Comparison of ENCODE assay signal across 8 cellular contexts in genomic region chr5:95846554-95847260, GRCh38. TPM values are rescaled to one million over a fixed set of nuclear protein-coding genes. Genes with fewer than 3 reads are reported as not detected.
DNase-seq lines count a peak whose midpoint lies in the region; ATAC-seq, FAIRE-seq and TF ChIP-seq lines count a peak whose summit lies in the region.

No MANE protein-coding gene starts in this region.

- H3K36me3 ChIP-seq in HepG2 (replicated peaks in 1 of 2; ENCODE audit: control insufficient read depth in 1 of 2, insufficient read depth in 2 of 2, low read length in 2 of 2) = no peaks in the 10 kb centered on the region

- no peak overlapping the region for H3K27ac ChIP-seq in HepG2 (ENCODE audit: extremely low read length, insufficient read depth, low read length)

- DNase-seq in AG09309 (ENCODE audit: low read depth) = no peak
- DNase-seq in NCI-H345 (lab: John Stamatoyannopoulos, UW) = peak; percentile 59
- DNase-seq in activated CD4-positive, alpha-beta T cell treated with anti-CD3 and anti-CD28 coated beads for 36 hours = peak; percentile 79
- no peak for DNase-seq in chondrocyte (ENCODE audit: low spot score)
- peak; percentile 63 for DNase-seq in HepG2 (ENCODE audit: low spot score)
- peak; percentile 38 to 40 for DNase-seq in stimulated activated CD8-positive, alpha-beta memory T cell treated with anti-CD3 and anti-CD28 coated beads, Interleukin-4, amount 100 ng/mL, for 4 hours (ENCODE audit: low read depth in 2 of 2, low spot score in 1 of 2)

- in situ Hi-C loops in HepG2 (cut with HindIII; ENCODE audit: extremely low pct_ligation_motif_present, low pct_unique_long_range_greater_than_20kb) = loop anchor here (5.0 to 25.0 kb wide), 3 partner anchors 69 to 559 kb away; partner anchors contain the start of genes ARSK, MCTP1 and SKIC3

- peak; percentile 54 for ATAC-seq in GM18858 (IDR thresholded peaks at IDR 0.05; ENCODE audit: unreplicated experiment)
- ATAC-seq in HG03139 (IDR thresholded peaks at IDR 0.05; ENCODE audit: unreplicated experiment) = peak; percentile 55
- ATAC-seq in activated CD4-positive, alpha-beta T cell treated with anti-CD3 and anti-CD28 coated beads for 36 hours = peak; percentile 54
- ATAC-seq in HepG2 = peak; percentile 69

- peaks cover 45% of the 10 kb centered on the region for H3K4me1 ChIP-seq in HepG2 (ENCODE audit: insufficient read depth, low read length)

- CTCF ChIA-PET in activated CD4-positive, alpha-beta T cell treated with anti-CD3 and anti-CD28 coated beads for 36 hours (lab: Charles Lee) = interaction anchor here (0.6 to 6.8 kb wide), 18 partner anchors 10 to 313 kb away, joined by 3 to 142 read pairs (median 4); partner anchors contain the start of gene GLRX
- CTCF ChIA-PET in HepG2 (lab: Yijun Ruan, JAX; ENCODE audit: low intra/inter-chr PET ratio, low total read pairs) = interaction anchor here (1.6 to 4.4 kb wide), 4 partner anchors 12 to 202 kb away, joined by 10 to 73 read pairs (median 11); no protein-coding TSS in a partner anchor

- POLR2A ChIA-PET in activated CD4-positive, alpha-beta T cell treated with anti-CD3 and anti-CD28 coated beads for 36 hours (lab: Charles Lee) = no interaction called here
- POLR2A ChIA-PET in HepG2 (lab: Yijun Ruan, JAX) = no interaction called here

- no peak overlapping the region for H3K9ac ChIP-seq in HepG2 (ENCODE audit: insufficient read depth, low read depth, low read length)

- H3K9me3 ChIP-seq in HepG2 (ENCODE audit: low read length) = no peaks in the 10 kb centered on the region

- H3K27ac Mint-ChIP-seq in activated CD4-positive, alpha-beta T cell treated with anti-CD3 and anti-CD28 coated beads for 36 hours = no peak overlapping the region
- H3K27ac Mint-ChIP-seq in chondrocyte (ENCODE audit: unreplicated experiment) = no peak overlapping the region

- no peaks in the 10 kb centered on the region for H3K79me2 ChIP-seq in HepG2 (ENCODE audit: insufficient read depth, low read length)

- intact Hi-C loops in activated CD4-positive, alpha-beta T cell treated with anti-CD3 and anti-CD28 coated beads for 36 hours (cut with DNase I, micrococcal nuclease) = loop anchor here (1.0 to 10.0 kb wide), 5 partner anchors 65 to 878 kb away; partner anchors contain the start of gene MCTP1 (in 1 of the 2)
- intact Hi-C loops in HepG2 (cut with micrococcal nuclease; ENCODE audit: unreplicated experiment) = loop anchor here (1.0 to 10.0 kb wide), 7 partner anchors 11 to 882 kb away; partner anchors contain the start of genes ARSK and SKIC3

- no peaks in the 10 kb centered on the region for H3K9me3 Mint-ChIP-seq in activated CD4-positive, alpha-beta T cell treated with anti-CD3 and anti-CD28 coated beads for 36 hours (ENCODE audit: low read depth)
- H3K9me3 Mint-ChIP-seq in chondrocyte (ENCODE audit: low read depth) = no peaks in the 10 kb centered on the region

- peak; percentile 67 for FAIRE-seq in HepG2 (lab: Jason Lieb, UNC)

- BruUV-seq in HepG2 (replicated peaks; lab: Mats Ljungman, UMichigan) = no TSS peak

- no peaks in the 10 kb centered on the region for H4K20me1 ChIP-seq in HepG2 (ENCODE audit: insufficient read depth, low read length)

- peak; percentile 90 for TF ChIP-seq CTCF in AG09309 (IDR thresholded peaks at IDR 0.05; ENCODE audit: control insufficient read depth, insufficient read depth, low read depth, low read length, missing control alignments)
- TF ChIP-seq CTCF in chondrocyte (IDR thresholded peaks at IDR 0.05) = peak; percentile 97
- TF ChIP-seq CTCF in HepG2 (CRISPR knock-in tag; IDR thresholded peaks at IDR 0.05) = peak; percentile 92

- no peaks in the 10 kb centered on the region for H3K36me3 Mint-ChIP-seq in activated CD4-positive, alpha-beta T cell treated with anti-CD3 and anti-CD28 coated beads for 36 hours (ENCODE audit: low read depth)
- H3K36me3 Mint-ChIP-seq in chondrocyte (ENCODE audit: low read depth) = no peaks in the 10 kb centered on the region

- no peak for TF ChIP-seq POLR2A in HepG2 (IDR thresholded peaks at IDR 0.05; ENCODE audit: insufficient read depth in 1 of 2, low read depth in 2 of 2, low read length in 2 of 2)

- no peaks in the 10 kb centered on the region for H3K27me3 ChIP-seq in HepG2 (ENCODE audit: control insufficient read depth in 1 of 2, insufficient read depth in 2 of 2, low read length in 2 of 2)

- no peak for TF ChIP-seq EP300 in HepG2 (IDR thresholded peaks at IDR 0.05; ENCODE audit: low read depth in 2 of 2, low read length in 2 of 2)
- TF ChIP-seq EP300 in HepG2 (CRISPR knock-in tag; IDR thresholded peaks at IDR 0.05; ENCODE audit: borderline replicate concordance) = no peak

- no peak overlapping the region for H3K4me2 ChIP-seq in HepG2 (ENCODE audit: low read depth, low read length)

- WGBS in HepG2 (ENCODE audit: low lambda C conversion rate) = 64% methylated on average over 7 of the region's 7 CpGs

- peaks cover 11% of the 10 kb centered on the region for H3K4me1 Mint-ChIP-seq in activated CD4-positive, alpha-beta T cell treated with anti-CD3 and anti-CD28 coated beads for 36 hours
- peaks cover 21% of the 10 kb centered on the region for H3K4me1 Mint-ChIP-seq in chondrocyte (ENCODE audit: low read depth)

- peaks cover 4% of the 10 kb centered on the region for H3K27me3 Mint-ChIP-seq in activated CD4-positive, alpha-beta T cell treated with anti-CD3 and anti-CD28 coated beads for 36 hours
- H3K27me3 Mint-ChIP-seq in chondrocyte (ENCODE audit: low read depth) = no peaks in the 10 kb centered on the region

- H3K4me3 ChIP-seq in AG09309 (ENCODE audit: control insufficient read depth, low read depth, low read length) (no peak overlapping the region), HepG2 (replicated peaks in 1 of 3; ENCODE audit: insufficient read depth in 1 of 3, low read depth in 2 of 3, low read length in 3 of 3) (no peak overlapping the region)

- TF ChIP-seq RAD21 in HepG2 (CRISPR knock-in tag; IDR thresholded peaks at IDR 0.05) = peak; percentile 84

- no peak overlapping the region for H2AFZ ChIP-seq in HepG2 (ENCODE audit: low read length)

- no peak overlapping the region for H3K4me3 Mint-ChIP-seq in activated CD4-positive, alpha-beta T cell treated with anti-CD3 and anti-CD28 coated beads for 36 hours
- H3K4me3 Mint-ChIP-seq in chondrocyte (ENCODE audit: unreplicated experiment) = no peak overlapping the region

TF ChIP-seq in HepG2, 621 proteins besides CTCF, POLR2A, EP300 and RAD21 (continues in another document):
- TF ChIP-seq HHEX (CRISPR knock-in tag; IDR thresholded peaks at IDR 0.05) (no peak), ZNF343 (CRISPR knock-in tag; IDR thresholded peaks at IDR 0.05) (no peak), IKZF4 (CRISPR knock-in tag; IDR thresholded peaks at IDR 0.05; ENCODE audit: borderline replicate concordance, low read depth, not compliant biosample characterization) (no peak), NR2C2 (CRISPR knock-in tag; IDR thresholded peaks at IDR 0.05; ENCODE audit: borderline replicate concordance) (no peak), GATA4 (IDR thresholded peaks at IDR 0.05; ENCODE audit: borderline replicate concordance, low read depth) (no peak), CEBPG (CRISPR knock-in tag; IDR thresholded peaks at IDR 0.05) (peak; percentile 62), NR3C1 (CRISPR knock-in tag; IDR thresholded peaks at IDR 0.05) (no peak), KAT7 (CRISPR knock-in tag; IDR thresholded peaks at IDR 0.05; ENCODE audit: borderline replicate concordance) (no peak), TEAD3 (CRISPR knock-in tag; optimal IDR thresholded peaks at IDR 0.05; ENCODE audit: borderline replicate concordance) (peak; percentile 32), ZKSCAN8 (CRISPR knock-in tag; IDR thresholded peaks at IDR 0.05; ENCODE audit: borderline replicate concordance) (no peak), ZNF614 (CRISPR knock-in tag; IDR thresholded peaks at IDR 0.05; ENCODE audit: borderline replicate concordance) (0 out of 2 replicates have a peak, but pooled peaks have one; percentile 36)

RNA-seq across cellular contexts. Expression of gene GLRX, which starts 24.2 kb away (rescaled TPM):
- total RNA-seq in activated CD4-positive, alpha-beta T cell treated with anti-CD3 and anti-CD28 coated beads for 36 hours = 10 to 100 TPM; 21.0 to 31.5 TPM
- total RNA-seq in chondrocyte (18.3 to 24.8 TPM (median 21.6 TPM) in 3 replicates), HepG2 (2016; rRNA removed; fragmentation: Illumina TruSeq; extraction: Trizol) (63.8 and 71.9 TPM in 2 replicates)
- total RNA-seq in HepG2 (2016; cell fraction: cytosol; rRNA removed; fragmentation: Illumina TruSeq; extraction: Trizol; ENCODE audit: low read depth) = 27.6 and 30.6 TPM in 2 replicates
- 64.8 and 79.1 TPM in 2 replicates for total RNA-seq in HepG2 (2016; cell fraction: insoluble cytoplasmic fraction; rRNA removed; fragmentation: Illumina TruSeq; extraction: Trizol)
- total RNA-seq in HepG2 (2016; cell fraction: membrane; rRNA removed; fragmentation: Illumina TruSeq; extraction: Trizol) = 27.3 and 28.0 TPM in 2 replicates
- 27.2 and 28.1 TPM in 2 replicates for total RNA-seq in HepG2 (2016; cell fraction: nucleus; rRNA removed; fragmentation: Illumina TruSeq; extraction: Trizol)
- polyA plus RNA-seq in HepG2 (2011; rRNA removed) = 499 and 615 TPM in 2 replicates
- polyA plus RNA-seq in HepG2 (2011; cell fraction: cytosol; rRNA removed) = 393 and 503 TPM in 2 replicates
- polyA plus RNA-seq in HepG2 (2011; cell fraction: nucleus; rRNA removed) = 87.8 and 90.3 TPM in 2 replicates
- polyA plus RNA-seq in HepG2 (2012) = 244 and 269 TPM in 2 replicates
- polyA plus RNA-seq in HepG2 (2016; cell fraction: cytosol; fragmentation: Illumina TruSeq; extraction: Trizol; ENCODE audit: low read depth) = 25.5 and 30.2 TPM in 2 replicates
- polyA plus RNA-seq in HepG2 (2016; cell fraction: insoluble cytoplasmic fraction; fragmentation: Illumina TruSeq; extraction: Trizol; ENCODE audit: low read depth) = 107 and 117 TPM in 2 replicates
- 23.9 and 28.1 TPM in 2 replicates for polyA plus RNA-seq in HepG2 (2016; cell fraction: membrane; fragmentation: Illumina TruSeq; extraction: Trizol; ENCODE audit: low read depth)
- 59.6 and 62.5 TPM in 2 replicates for polyA plus RNA-seq in HepG2 (2016; cell fraction: nucleus; fragmentation: Illumina TruSeq; extraction: Trizol; ENCODE audit: insufficient read depth, low read depth)
- polyA minus RNA-seq in HepG2 (2011; rRNA and poly(A)+ RNA removed; ENCODE audit: low replicate concordance) = 44.3 and 186 TPM in 2 replicates
- 49.7 and 65.5 TPM in 2 replicates for polyA minus RNA-seq in HepG2 (2011; cell fraction: cytosol; rRNA and poly(A)+ RNA removed)
- polyA minus RNA-seq in HepG2 (2011; cell fraction: nucleus; rRNA and poly(A)+ RNA removed) = 62.3 and 93.9 TPM in 2 replicates

Comparison
In these comparisons a context has a peak if more than half of its experiments do, and no peak if none do; other contexts are left out.
1. DNase-seq: peak in NCI-H345 (single experiment), activated CD4-positive, alpha-beta T cell treated with anti-CD3 and anti-CD28 coated beads for 36 hours (single experiment), HepG2 (single experiment) and stimulated activated CD8-positive, alpha-beta memory T cell treated with anti-CD3 and anti-CD28 coated beads, Interleukin-4, amount 100 ng/mL, for 4 hours (2 of 2); none in AG09309 (single experiment) and chondrocyte (single experiment).
2. Peak in every context shown above with its lines, with median percentiles within 50 percentile points of each other: CTCF ChIP-seq and ATAC-seq.